In genomic region chr6:124076336-124077048, GRCh38 we compare ENCODE assay signal across 1 cellular context.
TF ChIP-seq lines count a peak whose summit lies in the region.

No MANE protein-coding gene starts in this region.

TF ChIP-seq in HEK293, 187 proteins besides CTCF, POLR2A, EP300 and RAD21 (continued from another document):
- peak; percentile 71 for TF ChIP-seq ZBTB44 (tag by site-specific recombination; IDR thresholded peaks at IDR 0.05)
- TF ChIP-seq KLF7 (tag by site-specific recombination; IDR thresholded peaks at IDR 0.05; ENCODE audit: borderline replicate concordance), result peak; percentile 61; the same call in 1 of the 2 replicates
- no peak; the same call in 1 of the 2 replicates for TF ChIP-seq ZBTB6 (tag by site-specific recombination; IDR thresholded peaks at IDR 0.05)
- TF ChIP-seq MZF1 (tag by site-specific recombination; IDR thresholded peaks at IDR 0.05; ENCODE audit: borderline replicate concordance), result peak; percentile 89; the same call in 1 of the 2 replicates
- TF ChIP-seq ZNF677 (tag by site-specific recombination; IDR thresholded peaks at IDR 0.05), result no peak
- no peak for TF ChIP-seq ZNF585B (tag by site-specific recombination; IDR thresholded peaks at IDR 0.05)
- TF ChIP-seq ZNF202 (tag by site-specific recombination; IDR thresholded peaks at IDR 0.05; ENCODE audit: borderline replicate concordance), result no peak
- no peak for TF ChIP-seq ZNF354C (tag by site-specific recombination; IDR thresholded peaks at IDR 0.05; ENCODE audit: borderline replicate concordance, low read depth)
- TF ChIP-seq ZNF629 (tag by site-specific recombination; IDR thresholded peaks at IDR 0.05), result peak; percentile 84
- peak; percentile 51; the same call in 1 of the 2 replicates for TF ChIP-seq KLF9 (tag by site-specific recombination; IDR thresholded peaks at IDR 0.05; ENCODE audit: low read depth)
- TF ChIP-seq TRIM28 (IDR thresholded peaks at IDR 0.05; ENCODE audit: borderline replicate concordance, low read length), result peak; percentile 92
- TF ChIP-seq ZNF184 (tag by site-specific recombination; IDR thresholded peaks at IDR 0.05), result no peak
- peak; percentile 73 for TF ChIP-seq ZNF366 (tag by site-specific recombination; conservative IDR thresholded peaks at IDR 0.05)
- no peak for TF ChIP-seq ZNF221 (tag by site-specific recombination; IDR thresholded peaks at IDR 0.05; ENCODE audit: borderline replicate concordance)
- no peak; the same call in 1 of the 2 replicates for TF ChIP-seq PRDM1 (tag by site-specific recombination; IDR thresholded peaks at IDR 0.05)
- no peak for TF ChIP-seq GLIS2 (tag by site-specific recombination; IDR thresholded peaks at IDR 0.05)
- TF ChIP-seq ZNF48 (tag by site-specific recombination; IDR thresholded peaks at IDR 0.05), result no peak
- peak; percentile 35; the same call in 1 of the 2 replicates for TF ChIP-seq KLF16 (tag by site-specific recombination; IDR thresholded peaks at IDR 0.05)
- TF ChIP-seq ZNF664 (tag by site-specific recombination; IDR thresholded peaks at IDR 0.05), result peak; percentile 70; the same call in 1 of the 2 replicates
- TF ChIP-seq ZSCAN18 (tag by site-specific recombination; IDR thresholded peaks at IDR 0.05), result no peak
- TF ChIP-seq ZNF843 (tag by site-specific recombination; IDR thresholded peaks at IDR 0.05), result peak; percentile 99
- TF ChIP-seq OVOL3 (tag by site-specific recombination; IDR thresholded peaks at IDR 0.05), result peak; percentile 74; the same call in 1 of the 2 replicates
- peak; percentile 68 for TF ChIP-seq ZNF18 (tag by site-specific recombination; IDR thresholded peaks at IDR 0.05)
- peak; percentile 96 for TF ChIP-seq OSR2 (tag by site-specific recombination; IDR thresholded peaks at IDR 0.05)
- no peak for TF ChIP-seq ZNF214 (tag by site-specific recombination; IDR thresholded peaks at IDR 0.05; ENCODE audit: borderline replicate concordance)
- peak; percentile 32; the same call in 1 of the 2 replicates for TF ChIP-seq PRDM10 (tag by site-specific recombination; IDR thresholded peaks at IDR 0.05)
- TF ChIP-seq HOXA7 (CRISPR knock-in tag; IDR thresholded peaks at IDR 0.05; ENCODE audit: borderline replicate concordance), result no peak
- no peak for TF ChIP-seq SP3 (tag by site-specific recombination; IDR thresholded peaks at IDR 0.05)
- TF ChIP-seq ZBTB26 (tag by site-specific recombination; optimal IDR thresholded peaks at IDR 0.05), result no peak
- TF ChIP-seq ZNF37A (tag by site-specific recombination; IDR thresholded peaks at IDR 0.05), result no peak
- peak; percentile 87 for TF ChIP-seq INSM2 (tag by site-specific recombination; IDR thresholded peaks at IDR 0.05)
- no peak for TF ChIP-seq ZNF549 (tag by site-specific recombination; IDR thresholded peaks at IDR 0.05)
- TF ChIP-seq ZNF529 (tag by site-specific recombination; IDR thresholded peaks at IDR 0.05; ENCODE audit: insufficient replicate concordance), result no peak
- TF ChIP-seq ZNF837 (tag by site-specific recombination; IDR thresholded peaks at IDR 0.05), result no peak
- no peak for TF ChIP-seq ZSCAN5A (tag by site-specific recombination; IDR thresholded peaks at IDR 0.05)
- TF ChIP-seq ZNF324 (tag by site-specific recombination; IDR thresholded peaks at IDR 0.05), result no peak
- TF ChIP-seq ZBTB7A (tag by site-specific recombination; IDR thresholded peaks at IDR 0.05; ENCODE audit: low read depth), result no peak
- TF ChIP-seq ZNF768 (tag by site-specific recombination; IDR thresholded peaks at IDR 0.05), result no peak
- TF ChIP-seq ZFP3 (tag by site-specific recombination; IDR thresholded peaks at IDR 0.05; ENCODE audit: low read depth), result no peak
- TF ChIP-seq ZNF174 (tag by site-specific recombination; IDR thresholded peaks at IDR 0.05), result no peak
- no peak for TF ChIP-seq ZNF112 (tag by site-specific recombination; IDR thresholded peaks at IDR 0.05)
- peak; percentile 48 for TF ChIP-seq ZSCAN4 (tag by site-specific recombination; IDR thresholded peaks at IDR 0.05)
